Comparison of ENCODE assay signal across 8 cellular contexts in the genomic region with DNA sequence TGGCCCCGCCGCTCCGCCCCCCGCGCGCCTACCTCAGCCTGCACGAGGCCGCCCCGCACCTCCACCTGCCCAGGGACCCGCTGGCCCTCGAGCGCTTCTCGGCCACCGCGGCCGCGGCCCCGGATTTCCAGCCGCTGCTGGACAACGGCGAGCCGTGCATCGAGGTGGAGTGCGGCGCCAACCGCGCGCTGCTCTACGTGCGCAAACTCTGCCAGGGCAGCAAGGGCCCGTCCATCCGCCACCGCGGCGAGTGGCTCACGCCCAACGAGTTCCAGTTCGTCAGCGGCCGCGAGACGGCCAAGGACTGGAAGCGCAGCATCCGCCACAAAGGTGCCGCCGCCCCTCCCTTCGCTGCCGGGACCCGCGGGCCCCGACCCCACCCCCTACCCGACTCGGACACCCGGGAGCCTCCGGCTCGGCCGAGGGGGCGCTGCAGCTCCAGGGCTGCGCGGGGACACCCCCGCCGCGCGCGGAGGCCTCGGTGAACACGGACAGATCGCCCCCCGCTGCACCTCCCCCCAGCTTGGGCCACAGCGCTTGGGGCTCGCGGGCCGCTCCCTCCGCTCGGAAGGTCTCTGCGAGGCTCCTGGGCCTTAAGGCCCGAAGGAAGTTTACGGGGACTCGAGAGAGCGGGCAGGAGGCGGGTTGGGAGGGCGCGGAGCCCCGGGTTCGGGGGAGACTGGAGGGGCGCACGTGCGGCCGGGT. TPM values are rescaled to one million over a fixed set of nuclear protein-coding genes. Genes with fewer than 3 reads are reported as not detected.
DNase-seq lines count a peak whose midpoint lies in the region; ATAC-seq and TF ChIP-seq lines count a peak whose summit lies in the region.

No MANE protein-coding gene starts in this region.

- DNase-seq in LNCaP clone FGC (ENCODE audit: low read depth), result no peak
- no peak for DNase-seq in colonic mucosa
- no peak for DNase-seq in activated naive CD4-positive, alpha-beta T cell treated with anti-CD3 and anti-CD28 coated beads for 36 hours
- DNase-seq in activated CD4-positive, alpha-beta T cell treated with anti-CD3 and anti-CD28 coated beads, Interleukin-2, amount 50 U/mL, for 1 hour, result no peak
- DNase-seq in activated CD4-positive, alpha-beta T cell treated with anti-CD3 and anti-CD28 coated beads, Interleukin-2, amount 10 ng/mL, durations not matched to agents 7 days and 5 days, result no peak

- H3K27ac ChIP-seq in BLaER1 treated with 17β-estradiol and CSF1 and Interleukin-3, amounts not matched to agents 10 nM and 100 nM, result no peak overlapping the region; a peak in 3 of 22 replicates
- no peak overlapping the region for H3K27ac ChIP-seq in colonic mucosa

- H3K36me3 Mint-ChIP-seq in nephron (ENCODE audit: low read depth), result peaks cover 25% of the 10 kb centered on the region
- H3K36me3 Mint-ChIP-seq in activated naive CD4-positive, alpha-beta T cell treated with anti-CD3 and anti-CD28 coated beads for 36 hours (ENCODE audit: low read depth), result peaks cover 1% of the 10 kb centered on the region
- no peaks in the 10 kb centered on the region for H3K36me3 Mint-ChIP-seq in activated CD4-positive, alpha-beta T cell treated with anti-CD3 and anti-CD28 coated beads, Interleukin-2, amount 10 ng/mL, durations not matched to agents 7 days and 5 days (ENCODE audit: low read depth)

- H3K4me3 Mint-ChIP-seq in nephron, result peak overlapping the region; percentile 80 to 85 (median 84)
- no peak overlapping the region for H3K4me3 Mint-ChIP-seq in activated naive CD4-positive, alpha-beta T cell treated with anti-CD3 and anti-CD28 coated beads for 36 hours
- H3K4me3 Mint-ChIP-seq in activated CD4-positive, alpha-beta T cell treated with anti-CD3 and anti-CD28 coated beads, Interleukin-2, amount 10 ng/mL, durations not matched to agents 7 days and 5 days, result no peak overlapping the region

- H3K4me1 Mint-ChIP-seq in nephron, result peaks cover 27% of the 10 kb centered on the region
- H3K4me1 Mint-ChIP-seq in activated naive CD4-positive, alpha-beta T cell treated with anti-CD3 and anti-CD28 coated beads for 36 hours (ENCODE audit: low read depth), result peaks cover 19% of the 10 kb centered on the region
- H3K4me1 Mint-ChIP-seq in activated CD4-positive, alpha-beta T cell treated with anti-CD3 and anti-CD28 coated beads, Interleukin-2, amount 10 ng/mL, durations not matched to agents 7 days and 5 days, result peaks cover 7% of the 10 kb centered on the region

- H3K9ac ChIP-seq in BLaER1 treated with 17β-estradiol and CSF1 and Interleukin-3, amounts not matched to agents 10 nM and 100 nM, result peak overlapping the region; percentile 49 to 76 (median 65); a peak in 20 of 22 replicates
- H3K9ac ChIP-seq in colonic mucosa (ENCODE audit: low read depth in 2 of 2, low read length in 2 of 2), result peak overlapping the region in 1 of 2 donors; percentile 43

- POLR2A ChIA-PET in activated CD4-positive, alpha-beta T cell treated with anti-CD3 and anti-CD28 coated beads, Interleukin-2, amount 10 ng/mL, durations not matched to agents 7 days and 5 days (lab: Charles Lee), result no interaction called here

- H3K27ac Mint-ChIP-seq in nephron, result peak overlapping the region in 1 of 3 experiments; percentile 32
- no peak overlapping the region for H3K27ac Mint-ChIP-seq in activated naive CD4-positive, alpha-beta T cell treated with anti-CD3 and anti-CD28 coated beads for 36 hours
- no peak overlapping the region for H3K27ac Mint-ChIP-seq in activated CD4-positive, alpha-beta T cell treated with anti-CD3 and anti-CD28 coated beads, Interleukin-2, amount 10 ng/mL, durations not matched to agents 7 days and 5 days

- CTCF ChIA-PET in activated naive CD4-positive, alpha-beta T cell treated with anti-CD3 and anti-CD28 coated beads for 36 hours (lab: Charles Lee), result no interaction called here
- CTCF ChIA-PET in activated CD4-positive, alpha-beta T cell treated with anti-CD3 and anti-CD28 coated beads, Interleukin-2, amount 10 ng/mL, durations not matched to agents 7 days and 5 days (lab: Charles Lee), result no interaction called here

- peaks cover 65 to 99% (median 81%) of the 10 kb centered on the region in 11 experiments for H3K27me3 ChIP-seq in BLaER1 treated with 17β-estradiol and CSF1 and Interleukin-3, amounts not matched to agents 10 nM and 100 nM
- peaks cover 82% of the 10 kb centered on the region for H3K27me3 ChIP-seq in colonic mucosa

- H3K27me3 Mint-ChIP-seq in nephron (ENCODE audit: low read depth), result peaks cover 28% of the 10 kb centered on the region
- H3K27me3 Mint-ChIP-seq in activated naive CD4-positive, alpha-beta T cell treated with anti-CD3 and anti-CD28 coated beads for 36 hours (ENCODE audit: low read depth), result peaks cover 53% of the 10 kb centered on the region
- peaks cover 54% of the 10 kb centered on the region for H3K27me3 Mint-ChIP-seq in activated CD4-positive, alpha-beta T cell treated with anti-CD3 and anti-CD28 coated beads, Interleukin-2, amount 10 ng/mL, durations not matched to agents 7 days and 5 days

- H3K4me1 ChIP-seq in BLaER1 treated with 17β-estradiol and CSF1 and Interleukin-3, amounts not matched to agents 10 nM and 100 nM, result peaks cover 46 to 84% (median 67%) of the 10 kb centered on the region in 10 experiments
- peaks cover 22% of the 10 kb centered on the region for H3K4me1 ChIP-seq in colonic mucosa

- peaks cover 5 to 99% (median 68%) of the 10 kb centered on the region in 11 experiments; a peak in 20 of 22 replicates for H4K20me1 ChIP-seq in BLaER1 treated with 17β-estradiol and CSF1 and Interleukin-3, amounts not matched to agents 10 nM and 100 nM

- peak overlapping the region; percentile 96 to 100 (median 99) for H3K4me2 ChIP-seq in BLaER1 treated with 17β-estradiol and CSF1 and Interleukin-3, amounts not matched to agents 10 nM and 100 nM

- no peaks in the 10 kb centered on the region for H3K9me3 ChIP-seq in BLaER1 treated with 17β-estradiol and CSF1 and Interleukin-3, amounts not matched to agents 10 nM and 100 nM (replicated peaks in 1 of 11)
- H3K9me3 ChIP-seq in colonic mucosa, result no peaks in the 10 kb centered on the region

- no peaks in the 10 kb centered on the region for H3K9me3 Mint-ChIP-seq in nephron
- H3K9me3 Mint-ChIP-seq in activated naive CD4-positive, alpha-beta T cell treated with anti-CD3 and anti-CD28 coated beads for 36 hours, result no peaks in the 10 kb centered on the region
- H3K9me3 Mint-ChIP-seq in activated CD4-positive, alpha-beta T cell treated with anti-CD3 and anti-CD28 coated beads, Interleukin-2, amount 10 ng/mL, durations not matched to agents 7 days and 5 days, result no peaks in the 10 kb centered on the region

- no peak for ATAC-seq in HG02610 (IDR thresholded peaks at IDR 0.05; ENCODE audit: unreplicated experiment)

- intact Hi-C loops in colonic mucosa (cut with DNase I), result no loop called here
- intact Hi-C loops in activated naive CD4-positive, alpha-beta T cell treated with anti-CD3 and anti-CD28 coated beads for 36 hours (cut with micrococcal nuclease), result no loop called here

- no peaks in the 10 kb centered on the region for H3K36me3 ChIP-seq in BLaER1 treated with 17β-estradiol and CSF1 and Interleukin-3, amounts not matched to agents 10 nM and 100 nM
- no peaks in the 10 kb centered on the region for H3K36me3 ChIP-seq in colonic mucosa

- peak overlapping the region; percentile 61 to 78 (median 66) for H3K4me3 ChIP-seq in BLaER1 treated with 17β-estradiol and CSF1 and Interleukin-3, amounts not matched to agents 10 nM and 100 nM
- peak overlapping the region; percentile 53 for H3K4me3 ChIP-seq in LNCaP clone FGC (ENCODE audit: low read depth, low read length)
- peak overlapping the region; percentile 34 for H3K4me3 ChIP-seq in colonic mucosa

- peak; percentile 15; the same call in 1 of the 2 replicates for TF ChIP-seq CTCF in LNCaP clone FGC (IDR thresholded peaks at IDR 0.05; ENCODE audit: control insufficient read depth, extremely low read depth, insufficient read depth)
- no peak for TF ChIP-seq CTCF in colonic mucosa (IDR thresholded peaks at IDR 0.05)
- TF ChIP-seq CTCF in nephron (IDR thresholded peaks at IDR 0.05; ENCODE audit: unreplicated experiment in 3 of 3), result no peak

RNA-seq across cellular contexts. Expression of gene SAMD11, which starts 1.0 kb away (rescaled TPM):
- total RNA-seq in colonic mucosa, result 1 to 10 TPM; 3.0 to 4.2 TPM
- total RNA-seq in activated naive CD4-positive, alpha-beta T cell treated with anti-CD3 and anti-CD28 coated beads for 36 hours, result not detected
- total RNA-seq in activated CD4-positive, alpha-beta T cell treated with anti-CD3 and anti-CD28 coated beads, Interleukin-2, amount 10 ng/mL, durations not matched to agents 7 days and 5 days, result not detected

RNA-seq across cellular contexts. Expression of gene NOC2L, which starts 34.3 kb away (rescaled TPM):
- 100 to 1,000 TPM in 1 of 2 donors, 10 to 100 TPM in 1; 46.9 to 127 TPM for total RNA-seq in colonic mucosa
- 100 to 1,000 TPM; 113 to 119 TPM for total RNA-seq in activated naive CD4-positive, alpha-beta T cell treated with anti-CD3 and anti-CD28 coated beads for 36 hours
- 10 to 100 TPM; 60.5 to 71.8 TPM for total RNA-seq in activated CD4-positive, alpha-beta T cell treated with anti-CD3 and anti-CD28 coated beads, Interleukin-2, amount 10 ng/mL, durations not matched to agents 7 days and 5 days

RNA-seq across cellular contexts. Expression of gene KLHL17, which starts 35.6 kb away (rescaled TPM):
- total RNA-seq in colonic mucosa, result 10 to 100 TPM in 1 of 2 donors, 1 to 10 TPM in 1; 9.9 to 16.7 TPM
- 10 to 100 TPM; 19.4 to 20.2 TPM for total RNA-seq in activated naive CD4-positive, alpha-beta T cell treated with anti-CD3 and anti-CD28 coated beads for 36 hours
- 10 to 100 TPM; 23.6 to 27.1 TPM for total RNA-seq in activated CD4-positive, alpha-beta T cell treated with anti-CD3 and anti-CD28 coated beads, Interleukin-2, amount 10 ng/mL, durations not matched to agents 7 days and 5 days

RNA-seq across cellular contexts. Expression of gene PLEKHN1, which starts 41.5 kb away (rescaled TPM):
- total RNA-seq in colonic mucosa, result under 1 TPM; 0.61 to 0.64 TPM
- under 1 TPM; 0.52 to 0.69 TPM for total RNA-seq in activated naive CD4-positive, alpha-beta T cell treated with anti-CD3 and anti-CD28 coated beads for 36 hours
- total RNA-seq in activated CD4-positive, alpha-beta T cell treated with anti-CD3 and anti-CD28 coated beads, Interleukin-2, amount 10 ng/mL, durations not matched to agents 7 days and 5 days, result 1 to 10 TPM; 3.2 TPM

RNA-seq across cellular contexts. Expression of gene PERM1, which starts 57.1 kb away (rescaled TPM):
- not detected for total RNA-seq in colonic mucosa
- total RNA-seq in activated naive CD4-positive, alpha-beta T cell treated with anti-CD3 and anti-CD28 coated beads for 36 hours, result not detected
- not detected for total RNA-seq in activated CD4-positive, alpha-beta T cell treated with anti-CD3 and anti-CD28 coated beads, Interleukin-2, amount 10 ng/mL, durations not matched to agents 7 days and 5 days

Comparison
In these comparisons a context has a peak if more than half of its experiments do, and no peak if none do; other contexts are left out.
1. H3K4me3 Mint-ChIP-seq: peak in nephron (3 of 3); none in activated naive CD4-positive, alpha-beta T cell treated with anti-CD3 and anti-CD28 coated beads for 36 hours (single experiment) and activated CD4-positive, alpha-beta T cell treated with anti-CD3 and anti-CD28 coated beads, Interleukin-2, amount 10 ng/mL, durations not matched to agents 7 days and 5 days (single experiment).
2. Peak in every context shown above with its lines, with median percentiles within 50 percentile points of each other: H3K4me3 ChIP-seq.